Comparison of ENCODE assay signal across 2 cellular contexts in genomic region chr9:86589273-86589672, GRCh38.
TF ChIP-seq lines count a peak whose summit lies in the region.

No MANE protein-coding gene starts in this region.

TF ChIP-seq in HCT116, 20 proteins besides CTCF, POLR2A, EP300 and RAD21 (continued from another document):
- TF ChIP-seq, protein P1, sequence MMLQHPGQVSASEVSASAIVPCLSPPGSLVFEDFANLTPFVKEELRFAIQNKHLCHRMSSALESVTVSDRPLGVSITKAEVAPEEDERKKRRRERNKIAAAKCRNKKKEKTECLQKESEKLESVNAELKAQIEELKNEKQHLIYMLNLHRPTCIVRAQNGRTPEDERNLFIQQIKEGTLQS (IDR thresholded peaks at IDR 0.05): no peak
- TF ChIP-seq EZH2 (IDR thresholded peaks at IDR 0.05) (no peak), SIN3A (IDR thresholded peaks at IDR 0.05; ENCODE audit: low read depth) (no peak), ZFX (IDR thresholded peaks at IDR 0.05) (no peak), CBX3 (IDR thresholded peaks at IDR 0.05; ENCODE audit: low read depth) (no peak), POLR2AphosphoS5 (IDR thresholded peaks at IDR 0.05; ENCODE audit: low read depth, low read length) (no peak), ELF1 (IDR thresholded peaks at IDR 0.05; ENCODE audit: borderline replicate concordance, low read depth) (no peak), SRF (IDR thresholded peaks at IDR 0.05; ENCODE audit: low read depth) (no peak), FOSL1 (IDR thresholded peaks at IDR 0.05; ENCODE audit: low read depth) (no peak), EZH2phosphoT487 (IDR thresholded peaks at IDR 0.05; ENCODE audit: borderline replicate concordance) (no peak)
- TF ChIP-seq, protein P2, sequence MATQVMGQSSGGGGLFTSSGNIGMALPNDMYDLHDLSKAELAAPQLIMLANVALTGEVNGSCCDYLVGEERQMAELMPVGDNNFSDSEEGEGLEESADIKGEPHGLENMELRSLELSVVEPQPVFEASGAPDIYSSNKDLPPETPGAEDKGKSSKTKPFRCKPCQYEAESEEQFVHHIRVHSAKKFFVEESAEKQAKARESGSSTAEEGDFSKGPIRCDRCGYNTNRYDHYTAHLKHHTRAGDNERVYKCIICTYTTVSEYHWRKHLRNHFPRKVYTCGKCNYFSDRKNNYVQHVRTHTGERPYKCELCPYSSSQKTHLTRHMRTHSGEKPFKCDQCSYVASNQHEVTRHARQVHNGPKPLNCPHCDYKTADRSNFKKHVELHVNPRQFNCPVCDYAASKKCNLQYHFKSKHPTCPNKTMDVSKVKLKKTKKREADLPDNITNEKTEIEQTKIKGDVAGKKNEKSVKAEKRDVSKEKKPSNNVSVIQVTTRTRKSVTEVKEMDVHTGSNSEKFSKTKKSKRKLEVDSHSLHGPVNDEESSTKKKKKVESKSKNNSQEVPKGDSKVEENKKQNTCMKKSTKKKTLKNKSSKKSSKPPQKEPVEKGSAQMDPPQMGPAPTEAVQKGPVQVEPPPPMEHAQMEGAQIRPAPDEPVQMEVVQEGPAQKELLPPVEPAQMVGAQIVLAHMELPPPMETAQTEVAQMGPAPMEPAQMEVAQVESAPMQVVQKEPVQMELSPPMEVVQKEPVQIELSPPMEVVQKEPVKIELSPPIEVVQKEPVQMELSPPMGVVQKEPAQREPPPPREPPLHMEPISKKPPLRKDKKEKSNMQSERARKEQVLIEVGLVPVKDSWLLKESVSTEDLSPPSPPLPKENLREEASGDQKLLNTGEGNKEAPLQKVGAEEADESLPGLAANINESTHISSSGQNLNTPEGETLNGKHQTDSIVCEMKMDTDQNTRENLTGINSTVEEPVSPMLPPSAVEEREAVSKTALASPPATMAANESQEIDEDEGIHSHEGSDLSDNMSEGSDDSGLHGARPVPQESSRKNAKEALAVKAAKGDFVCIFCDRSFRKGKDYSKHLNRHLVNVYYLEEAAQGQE (IDR thresholded peaks at IDR 0.05; ENCODE audit: low read depth): no peak

TF ChIP-seq in H1, 55 proteins besides CTCF, POLR2A, EP300 and RAD21 (continued from another document):
- TF ChIP-seq KDM5A (IDR thresholded peaks at IDR 0.05; ENCODE audit: low read length) (no peak), SAP30 (IDR thresholded peaks at IDR 0.05; ENCODE audit: insufficient read depth, insufficient replicate concordance, low read length) (no peak), CEBPB (IDR thresholded peaks at IDR 0.05; ENCODE audit: low read depth, low read length) (no peak), ASH2L (IDR thresholded peaks at IDR 0.05; ENCODE audit: low read length) (no peak), MAX (IDR thresholded peaks at IDR 0.05) (no peak), JUN (IDR thresholded peaks at IDR 0.05; ENCODE audit: low read depth, low read length) (no peak), PHF8 (conservative IDR thresholded peaks at IDR 0.05; ENCODE audit: low read depth, low read length) (no peak), KDM4A (IDR thresholded peaks at IDR 0.05; ENCODE audit: low read depth, low read length, severe bottlenecking) (no peak), RXRA (IDR thresholded peaks at IDR 0.05; ENCODE audit: insufficient read depth, low read depth, low read length) (no peak), CBX5 (IDR thresholded peaks at IDR 0.05; ENCODE audit: low read depth, low read length) (no peak), NANOG (IDR thresholded peaks at IDR 0.05; ENCODE audit: insufficient read depth, low read depth, low read length, poor library complexity, severe bottlenecking) (no peak), USF2 (IDR thresholded peaks at IDR 0.05; ENCODE audit: low read length) (no peak), GTF2F1 (IDR thresholded peaks at IDR 0.05; ENCODE audit: borderline replicate concordance, low read depth, low read length) (no peak), RNF2 (IDR thresholded peaks at IDR 0.05; ENCODE audit: borderline replicate concordance, low read depth, low read length, missing control alignments, poor library complexity, severe bottlenecking) (no peak), HDAC2 (IDR thresholded peaks at IDR 0.05; ENCODE audit: borderline replicate concordance in 1 of 2, low read depth in 2 of 2, low read length in 2 of 2) (no peak), EGR1 (IDR thresholded peaks at IDR 0.05; ENCODE audit: borderline replicate concordance, low read depth, low read length) (no peak)
